8 cellular contexts compared by ENCODE assay signal in genomic region chr1:154859786-154860153, GRCh38. TPM values are rescaled to one million over a fixed set of nuclear protein-coding genes. Genes with fewer than 3 reads are reported as not detected.
DNase-seq lines count a peak whose midpoint lies in the region; ATAC-seq and TF ChIP-seq lines count a peak whose summit lies in the region.

No MANE protein-coding gene starts in this region.

- no peak overlapping the region for H3K4me3 ChIP-seq in A673 (ENCODE audit: low read depth, low read length, poor library complexity, severe bottlenecking)

- in situ Hi-C loops in GM13976 (cut with MboI; ENCODE audit: low sequenced_read_pairs, unreplicated experiment): no loop called here

- H3K9me3 ChIP-seq in A673 (ENCODE audit: low read depth, low read length, poor library complexity, severe bottlenecking): no peaks in the 10 kb centered on the region

- POLR2A ChIA-PET in A673 (lab: Charles Lee; ENCODE audit: low non-redundant PET): no interaction called here

- H3K27ac ChIP-seq in A673 (ENCODE audit: low read depth, low read length, poor library complexity, severe bottlenecking): no peak overlapping the region

- peak; percentile 32 for ATAC-seq in GM18861 (IDR thresholded peaks at IDR 0.05; ENCODE audit: unreplicated experiment)
- ATAC-seq in GM21526 (IDR thresholded peaks at IDR 0.05; ENCODE audit: low FRiP score, unreplicated experiment): peak; percentile 37
- peak; percentile 43 for ATAC-seq in HG03439 (IDR thresholded peaks at IDR 0.05; ENCODE audit: unreplicated experiment)
- ATAC-seq in naive B cell (ENCODE audit: low read depth in 2 of 2): peak; percentile 26 to 48

- H3K4me1 Mint-ChIP-seq in naive B cell: peaks cover 28 to 40% (median 38%) of the 10 kb centered on the region in 3 donors

- intact Hi-C loops in A673 (cut with micrococcal nuclease; ENCODE audit: unreplicated experiment): no loop called here

- CTCF ChIA-PET in A673 (lab: Charles Lee): no interaction called here

- H3K4me3 Mint-ChIP-seq in naive B cell: peak overlapping the region in 5 of 8 donors; percentile 31 to 87 (median 70)

- peaks cover 8% of the 10 kb centered on the region for H3K4me1 ChIP-seq in A673 (ENCODE audit: insufficient read depth, low read length, poor library complexity, severe bottlenecking)

- no peaks in the 10 kb centered on the region for H3K36me3 Mint-ChIP-seq in naive B cell

- H3K36me3 ChIP-seq in A673 (ENCODE audit: insufficient read depth, low read length, poor library complexity, severe bottlenecking): no peaks in the 10 kb centered on the region

- H3K9me3 Mint-ChIP-seq in naive B cell: no peaks in the 10 kb centered on the region

- BruUV-seq in A673 (replicated peaks; lab: Mats Ljungman, UMichigan): no TSS peak

- peak overlapping the region in 4 of 6 donors; percentile 7 to 96 (median 76) for H3K27ac Mint-ChIP-seq in naive B cell

- TF ChIP-seq CTCF in A673 (conservative IDR thresholded peaks at IDR 0.05; ENCODE audit: low read depth, low read length) (no peak), GM13976 (IDR thresholded peaks at IDR 0.05; ENCODE audit: borderline replicate concordance, control extremely low read depth, extremely low read depth, insufficient read depth, missing control alignments) (no peak)

- H3K27me3 Mint-ChIP-seq in naive B cell: peaks cover 8 to 31% (median 30%) of the 10 kb centered on the region in 3 donors

- H3K27me3 ChIP-seq in A673 (replicated peaks; ENCODE audit: insufficient read depth, low read depth, low read length, poor library complexity): no peaks in the 10 kb centered on the region

- no peak for DNase-seq in naive B cell
- no peak for DNase-seq in A673 (ENCODE audit: low spot score)
- no peak for DNase-seq in NCI-H1694 treated with DMSO at 0.1 percent for 48 hours (lab: John Stamatoyannopoulos, UW)
- DNase-seq in pons (ENCODE audit: low spot score): no peak
- DNase-seq in GM13976 (ENCODE audit: low spot score): no peak

RNA-seq across cellular contexts. Expression of gene KCNN3, which starts 10.3 kb away (rescaled TPM):
- under 1 TPM in 1 of 6 donors, not detected in 5; 0.03 TPM for polyA plus RNA-seq in naive B cell (ENCODE audit: low read depth in 6 of 6)
- 0.73 and 1.5 TPM in 2 replicates for total RNA-seq in A673 (2021)
